ENCODE assay signal across 11 cellular contexts in the genomic region with DNA sequence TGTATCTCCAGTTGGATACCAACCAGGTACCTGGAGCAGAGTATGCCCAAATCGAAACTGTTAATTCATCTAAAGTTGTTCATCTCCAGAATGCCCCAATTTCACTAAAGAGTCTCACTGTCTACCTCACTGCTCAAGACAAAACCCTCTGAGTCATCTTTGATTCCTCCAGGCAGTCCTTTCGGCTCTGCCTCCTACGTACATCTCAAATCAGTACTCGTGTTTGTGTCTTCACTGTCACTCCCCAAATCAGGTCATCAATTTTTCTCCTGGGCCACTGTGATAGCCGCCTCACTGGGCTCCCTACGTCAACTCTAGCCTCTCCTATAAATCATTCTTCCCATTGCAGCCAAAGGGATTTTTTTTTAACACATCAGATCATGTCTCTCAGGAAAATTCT. TPM values are rescaled to one million over a fixed set of nuclear protein-coding genes. Genes with fewer than 3 reads are reported as not detected.
A peak's percentile ranks its signal among the peaks of the same experiment; 100 is the strongest.
DNase-seq lines count a peak whose midpoint lies in the region; ATAC-seq lines count a peak whose summit lies in the region.
"Had no signal": no experiment of that assay in that cellular context is flagged by ENCODE, and none has a peak within 500 bp of the region (broad histone marks: within the 10 kb centered on the region; RNA-seq: fewer than 3 reads in every experiment).

No MANE protein-coding gene starts in this region.

- H3K27me3 Mint-ChIP-seq in activated naive CD4-positive, alpha-beta T cell treated with anti-CD3 and anti-CD28 coated beads for 36 hours (ENCODE audit: low read depth) = no peaks in the 10 kb centered on the region
- peaks cover 7% of the 10 kb centered on the region for H3K27me3 Mint-ChIP-seq in activated T-cell treated with anti-CD3 and anti-CD28 coated beads, Interleukin-2, amount 50 U/mL, for 72 hours (ENCODE audit: low read depth)
- no peaks in the 10 kb centered on the region for H3K27me3 Mint-ChIP-seq in stimulated activated memory B cell treated with anti-CD40 and anti-IgM and Interleukin-4, amounts not matched to agents 10 μg/mL and 1 μg/mL and 100 μg/mL, for 72 hours

- peak; percentile 85 for ATAC-seq in HG03039 (IDR thresholded peaks at IDR 0.05; ENCODE audit: unreplicated experiment)
- peak; percentile 97 for ATAC-seq in activated T-cell treated with anti-CD3 and anti-CD28 coated beads, Interleukin-2, amount 50 U/mL, for 72 hours (replicated peaks in 1 of 2)
- peak; percentile 60 for ATAC-seq in stimulated activated memory B cell treated with anti-CD40 and anti-IgM and Interleukin-4, amounts not matched to agents 10 μg/mL and 1 μg/mL and 100 μg/mL, for 72 hours

- H3K4me1 Mint-ChIP-seq in activated naive CD4-positive, alpha-beta T cell treated with anti-CD3 and anti-CD28 coated beads for 36 hours (ENCODE audit: low read depth) = peaks cover 53% of the 10 kb centered on the region
- peaks cover 50% of the 10 kb centered on the region for H3K4me1 Mint-ChIP-seq in activated T-cell treated with anti-CD3 and anti-CD28 coated beads, Interleukin-2, amount 50 U/mL, for 72 hours (ENCODE audit: low read depth)
- H3K4me1 Mint-ChIP-seq in stimulated activated memory B cell treated with anti-CD40 and anti-IgM and Interleukin-4, amounts not matched to agents 10 μg/mL and 1 μg/mL and 100 μg/mL, for 72 hours = peaks cover 44% of the 10 kb centered on the region

- intact Hi-C loops in activated naive CD4-positive, alpha-beta T cell treated with anti-CD3 and anti-CD28 coated beads for 36 hours (cut with micrococcal nuclease) = loop anchor here (1.0 kb wide), 2 partner anchors 14 to 39 kb away; no protein-coding TSS in a partner anchor

- H3K27ac Mint-ChIP-seq in activated naive CD4-positive, alpha-beta T cell treated with anti-CD3 and anti-CD28 coated beads for 36 hours = no peak overlapping the region
- H3K27ac Mint-ChIP-seq in activated T-cell treated with anti-CD3 and anti-CD28 coated beads, Interleukin-2, amount 50 U/mL, for 72 hours = no peak overlapping the region
- peak overlapping the region; percentile 72 for H3K27ac Mint-ChIP-seq in stimulated activated memory B cell treated with anti-CD40 and anti-IgM and Interleukin-4, amounts not matched to agents 10 μg/mL and 1 μg/mL and 100 μg/mL, for 72 hours
- H3K27ac Mint-ChIP-seq: T-helper 1 cell treated with Interleukin-12 subunit alpha and Interleukin-12 subunit beta and Interleukin-4 antibody, amounts not matched to agents 30 μg/mL and 1 μg/mL, for 36 hours had no signal

- CTCF ChIA-PET in activated naive CD4-positive, alpha-beta T cell treated with anti-CD3 and anti-CD28 coated beads for 36 hours (lab: Charles Lee) = interaction anchor here (1.0 kb wide), 1 partner anchor 104 kb away, joined by 3 read pairs; no protein-coding TSS in a partner anchor

- H3K9me3 Mint-ChIP-seq in activated naive CD4-positive, alpha-beta T cell treated with anti-CD3 and anti-CD28 coated beads for 36 hours = peaks cover 5% of the 10 kb centered on the region
- peaks cover 4 to 8% of the 10 kb centered on the region in 2 donors for H3K9me3 Mint-ChIP-seq in activated T-cell treated with anti-CD3 and anti-CD28 coated beads, Interleukin-2, amount 50 U/mL, for 72 hours
- H3K9me3 Mint-ChIP-seq in stimulated activated memory B cell treated with anti-CD40 and anti-IgM and Interleukin-4, amounts not matched to agents 10 μg/mL and 1 μg/mL and 100 μg/mL, for 72 hours = peaks cover 14% of the 10 kb centered on the region

- no peaks in the 10 kb centered on the region for H3K36me3 Mint-ChIP-seq in activated naive CD4-positive, alpha-beta T cell treated with anti-CD3 and anti-CD28 coated beads for 36 hours (ENCODE audit: low read depth)
- H3K36me3 Mint-ChIP-seq in activated T-cell treated with anti-CD3 and anti-CD28 coated beads, Interleukin-2, amount 50 U/mL, for 72 hours (ENCODE audit: insufficient read depth in 2 of 2) = peaks cover 7 to 9% of the 10 kb centered on the region in 2 donors
- peaks cover 4% of the 10 kb centered on the region for H3K36me3 Mint-ChIP-seq in stimulated activated memory B cell treated with anti-CD40 and anti-IgM and Interleukin-4, amounts not matched to agents 10 μg/mL and 1 μg/mL and 100 μg/mL, for 72 hours

- DNase-seq in activated naive CD4-positive, alpha-beta T cell treated with anti-CD3 and anti-CD28 coated beads for 36 hours = peak; percentile 55
- no peak for DNase-seq in activated naive CD4-positive, alpha-beta T cell (lab: John Stamatoyannopoulos, UW)
- DNase-seq in activated T-cell treated with anti-CD3 and anti-CD28 coated beads, Interleukin-2, amount 50 U/mL, for 72 hours = peak; percentile 50 to 57
- DNase-seq in DMS79 (lab: John Stamatoyannopoulos, UW) (no peak), NCI-H1417 (lab: John Stamatoyannopoulos, UW) (no peak), epidermal melanocyte (ENCODE audit: insufficient read length, low spot score) (no peak)
- DNase-seq: effector CD4-positive, alpha-beta T cell; NCI-H774 had no signal

- H3K4me3 Mint-ChIP-seq in activated naive CD4-positive, alpha-beta T cell treated with anti-CD3 and anti-CD28 coated beads for 36 hours = no peak overlapping the region
- H3K4me3 Mint-ChIP-seq in activated T-cell treated with anti-CD3 and anti-CD28 coated beads, Interleukin-2, amount 50 U/mL, for 72 hours = peak overlapping the region in 1 of 2 donors; percentile 15
- H3K4me3 Mint-ChIP-seq in stimulated activated memory B cell treated with anti-CD40 and anti-IgM and Interleukin-4, amounts not matched to agents 10 μg/mL and 1 μg/mL and 100 μg/mL, for 72 hours = no peak overlapping the region
- H3K4me3 Mint-ChIP-seq: T-helper 1 cell treated with Interleukin-12 subunit alpha and Interleukin-12 subunit beta and Interleukin-4 antibody, amounts not matched to agents 30 μg/mL and 1 μg/mL, for 36 hours had no signal

RNA-seq across cellular contexts. Expression of gene TTC39C, which starts 42.1 kb away (rescaled TPM):
- total RNA-seq in activated naive CD4-positive, alpha-beta T cell treated with anti-CD3 and anti-CD28 coated beads for 36 hours = 10 to 100 TPM; 39.9 to 44.2 TPM
- total RNA-seq in activated T-cell treated with anti-CD3 and anti-CD28 coated beads, Interleukin-2, amount 50 U/mL, for 72 hours = 10 to 100 TPM; 38.8 to 41.3 TPM

Comparison
In these comparisons a context has a peak if more than half of its experiments do, and no peak if none do; other contexts are left out.
1. DNase-seq: peak in activated naive CD4-positive, alpha-beta T cell treated with anti-CD3 and anti-CD28 coated beads for 36 hours (single experiment) and activated T-cell treated with anti-CD3 and anti-CD28 coated beads, Interleukin-2, amount 50 U/mL, for 72 hours (2 of 2); none in activated naive CD4-positive, alpha-beta T cell (0 of 4), DMS79 (single experiment), NCI-H1417 (0 of 3) and epidermal melanocyte (single experiment).
2. Peak in every context shown above with its lines, with median percentiles within 50 percentile points of each other: ATAC-seq.